Comparison of ENCODE assay signal across 17 cellular contexts in the genomic region with DNA sequence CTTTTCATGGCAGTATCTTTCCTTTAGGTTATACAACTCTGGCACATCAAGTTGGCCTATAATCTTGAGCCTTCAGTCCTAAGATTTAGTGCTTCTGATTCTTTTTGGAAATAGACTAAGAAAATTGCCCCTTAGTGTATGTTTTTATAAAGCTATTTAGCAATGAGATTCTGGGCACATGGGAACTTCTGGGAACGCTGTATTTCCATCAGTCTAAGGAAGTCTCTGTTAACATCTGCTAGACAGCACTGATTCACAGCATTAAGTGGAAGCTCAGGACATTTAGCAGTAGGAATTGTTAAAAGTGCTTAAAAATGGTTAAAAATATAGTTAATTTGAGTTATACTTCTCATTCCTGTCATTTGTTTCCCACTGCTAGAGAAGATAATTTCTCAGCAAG.
"Had no signal": no experiment of that assay in that cellular context is flagged by ENCODE, and none has a peak within 500 bp of the region (broad histone marks: within the 10 kb centered on the region; RNA-seq: fewer than 3 reads in every experiment).

No MANE protein-coding gene starts in this region.

- H3K9me3 ChIP-seq: sigmoid colon, tibial nerve had no signal

- H3K4me3 ChIP-seq: lung, sigmoid colon, tibial nerve had no signal

- DNase-seq: activated CD4-positive, alpha-beta memory T cell treated with anti-CD3 and anti-CD28 coated beads for 36 hours; activated CD4-positive, alpha-beta T cell treated with anti-CD3 and anti-CD28 coated beads for 36 hours; activated CD8-positive, alpha-beta memory T cell treated with anti-CD3 and anti-CD28 coated beads, Interleukin-2, amount 10 ng/mL, durations not matched to agents 7 days and 5 days; activated naive CD4-positive, alpha-beta T cell treated with Interleukin-2 at 50 U/mL for 16 hours; anterior cingulate cortex; cortex of kidney; erythroblast; foreskin keratinocyte; hippocampal formation; kidney; nephron progenitor cell; nucleus accumbens; sigmoid colon; stimulated activated CD4-positive, alpha-beta T cell treated with anti-CD3 and anti-CD28 coated beads, Interleukin-1b, Interleukin-23, amount 100 ng/mL, for 48 hours; stimulated activated naive CD8-positive, alpha-beta T cell treated with anti-CD3 and anti-CD28 coated beads, Interleukin-15, Interleukin-2, amounts not matched to agents 100 U/mL and 50 U/mL, for 24 hours had no signal

- H3K4me1 ChIP-seq: foreskin keratinocyte, sigmoid colon, tibial nerve had no signal

- H3K27me3 ChIP-seq: foreskin keratinocyte, sigmoid colon, tibial nerve had no signal

- H3K27ac ChIP-seq: foreskin keratinocyte, sigmoid colon, tibial nerve had no signal

- H3K36me3 ChIP-seq: sigmoid colon, tibial nerve had no signal
